17 cellular contexts compared by ENCODE assay signal in genomic region chr18:35484034-35484433, GRCh38. TPM values are rescaled to one million over a fixed set of nuclear protein-coding genes. Genes with fewer than 3 reads are reported as not detected.
DNase-seq lines count a peak whose midpoint lies in the region; ATAC-seq, FAIRE-seq and TF ChIP-seq lines count a peak whose summit lies in the region.
"Had no signal": no experiment of that assay in that cellular context is flagged by ENCODE, and none has a peak within 500 bp of the region (broad histone marks: within the 10 kb centered on the region; RNA-seq: fewer than 3 reads in every experiment).

No MANE protein-coding gene starts in this region.

- H3K4me1 ChIP-seq in uterus: no peaks in the 10 kb centered on the region
- H3K4me1 ChIP-seq: parathyroid adenoma had no signal

- FAIRE-seq in D721Med (lab: Jason Lieb, UNC): no peak
- FAIRE-seq: K562 had no signal

- peaks cover 29% of the 10 kb centered on the region for H3K36me3 Mint-ChIP-seq in CD4-positive, alpha-beta T cell (ENCODE audit: low read depth)

- H3K9me3 ChIP-seq in uterus: no peaks in the 10 kb centered on the region
- H3K9me3 ChIP-seq in CD4-positive, alpha-beta T cell (ENCODE audit: control insufficient read depth, low read length): no peaks in the 10 kb centered on the region
- H3K9me3 ChIP-seq: left lung had no signal

- H3K4me3 ChIP-seq in uterus: no peak overlapping the region
- H3K4me3 ChIP-seq: K562, left lung had no signal

- TF ChIP-seq CTCF in GM10266 (IDR thresholded peaks at IDR 0.05; ENCODE audit: control insufficient read depth, insufficient read depth, low read depth, missing control alignments): no peak
- TF ChIP-seq CTCF in D721Med (IDR thresholded peaks at IDR 0.05; ENCODE audit: insufficient read depth, missing control alignments): no peak
- TF ChIP-seq CTCF in uterus (IDR thresholded peaks at IDR 0.05): no peak
- TF ChIP-seq CTCF in CD4-positive, alpha-beta T cell (IDR thresholded peaks at IDR 0.05): no peak

- H3K27me3 Mint-ChIP-seq in CD4-positive, alpha-beta T cell: no peaks in the 10 kb centered on the region

- H3K36me3 ChIP-seq in uterus: no peaks in the 10 kb centered on the region
- H3K36me3 ChIP-seq: left lung had no signal

- no peak for TF ChIP-seq POLR2A in uterus (IDR thresholded peaks at IDR 0.05)

- peaks cover 16% of the 10 kb centered on the region for H3K4me1 Mint-ChIP-seq in CD4-positive, alpha-beta T cell (ENCODE audit: low read depth)

- H3K27ac Mint-ChIP-seq in CD4-positive, alpha-beta T cell: no peak overlapping the region

- H3K9me3 Mint-ChIP-seq in CD4-positive, alpha-beta T cell: no peaks in the 10 kb centered on the region

- POLR2A ChIA-PET in CD4-positive, alpha-beta T cell (lab: Charles Lee): interaction anchor here (2.7 kb wide), 1 partner anchor 14 kb away, joined by 9 read pairs; the partner anchor contains the start of gene INO80C

- DNase-seq in GM10266 (ENCODE audit: extremely low spot score): peak; percentile 25
- no peak for DNase-seq in NCI-H2107 treated with DMSO at 0.1 percent for 48 hours (lab: John Stamatoyannopoulos, UW; ENCODE audit: unreplicated experiment)
- no peak for DNase-seq in D721Med (ENCODE audit: insufficient read length, low spot score)
- DNase-seq in uterus: no peak
- DNase-seq in CD4-positive, alpha-beta T cell: no peak
- DNase-seq: activated CD4-positive, alpha-beta T cell treated with anti-CD3 and anti-CD28 coated beads, Interleukin-2, amount 50 U/mL, for 48 hours; activated gamma-delta T cell treated with Interleukin-2 at 50 U/mL for 16 hours; effector CD4-positive, alpha-beta T cell; left lung; NCI-H1092 treated with DMSO at 0.1 percent for 48 hours; substantia nigra had no signal

- H3K27ac ChIP-seq in uterus: no peak overlapping the region
- no peak overlapping the region for H3K27ac ChIP-seq in CD4-positive, alpha-beta T cell (ENCODE audit: low read depth, low read length)
- H3K27ac ChIP-seq: left lung, parathyroid adenoma had no signal

- ATAC-seq in GM18861 (IDR thresholded peaks at IDR 0.05; ENCODE audit: unreplicated experiment): peak; percentile 53
- peak; percentile 70 for ATAC-seq in GM21786 (IDR thresholded peaks at IDR 0.05; ENCODE audit: unreplicated experiment)
- ATAC-seq in HG03354 (IDR thresholded peaks at IDR 0.05; ENCODE audit: poor library complexity, severe bottlenecking, unreplicated experiment): peak; percentile 62
- ATAC-seq in CD4-positive, alpha-beta T cell (ENCODE audit: poor library complexity): no peak
- ATAC-seq: HCT116, K562, left lung had no signal

- H3K27me3 ChIP-seq in uterus: no peaks in the 10 kb centered on the region
- H3K27me3 ChIP-seq in CD4-positive, alpha-beta T cell (ENCODE audit: control insufficient read depth, insufficient read depth, low read length): no peaks in the 10 kb centered on the region
- H3K27me3 ChIP-seq: left lung had no signal

- CTCF ChIA-PET in CD4-positive, alpha-beta T cell (lab: Charles Lee): interaction anchor here (1.5 kb wide), 1 partner anchor 28 kb away, joined by 3 read pairs; no protein-coding TSS in a partner anchor

- intact Hi-C loops in uterus (cut with DNase I; ENCODE audit: low total_unique reads): no loop called here
- intact Hi-C loops in CD4-positive, alpha-beta T cell (cut with DNase I, micrococcal nuclease): no loop called here

- no peak overlapping the region for H3K4me3 Mint-ChIP-seq in CD4-positive, alpha-beta T cell

RNA-seq across cellular contexts. Expression of gene INO80C, which starts 13.7 kb away (rescaled TPM):
- 10 to 100 TPM in 1 of 4 donors, 1 to 10 TPM in 1, under 1 TPM in 1, not detected in 1; 0.26 to 14.9 (median 7.0) TPM for total RNA-seq in uterus
- total RNA-seq in CD4-positive, alpha-beta T cell: 10 to 100 TPM; 13.0 to 16.0 TPM
